In genomic region chr2:100260712-100261620, GRCh38 we compare ENCODE assay signal across 8 cellular contexts.
A peak's percentile ranks its signal among the peaks of the same experiment; 100 is the strongest.
DNase-seq lines count a peak whose midpoint lies in the region; ATAC-seq and TF ChIP-seq lines count a peak whose summit lies in the region.

No MANE protein-coding gene starts in this region.

- no peak overlapping the region for H2AFZ ChIP-seq in PC-3 (ENCODE audit: low read length)

- no peak for TF ChIP-seq POLR2A in tibial nerve (IDR thresholded peaks at IDR 0.05)

- H4K20me1 ChIP-seq in DOHH2 (ENCODE audit: control insufficient read depth, insufficient read depth, low read depth, low read length) (no peaks in the 10 kb centered on the region), PC-3 (ENCODE audit: low read length) (no peaks in the 10 kb centered on the region)

- H3K9me2 ChIP-seq in DOHH2 (replicated peaks; ENCODE audit: control insufficient read depth, low read length) (no peaks in the 10 kb centered on the region), PC-3 (replicated peaks; ENCODE audit: low read length) (no peaks in the 10 kb centered on the region)

- H3K4me2 ChIP-seq in DOHH2 (ENCODE audit: low read length) (no peak overlapping the region), PC-3 (ENCODE audit: low read length) (no peak overlapping the region)

- DNase-seq in PC-3 (peak; percentile 83), dedifferentiated amniotic fluid mesenchymal stem cell (ENCODE audit: extremely low spot score) (peak; percentile 81), left lung (peak in 1 of 2 donors; percentile 48), tibial nerve (ENCODE audit: low spot score in 2 of 2) (peak; percentile 43 to 73), NCI-H774 (lab: John Stamatoyannopoulos, UW) (no peak)

- ATAC-seq in HG03354 (IDR thresholded peaks at IDR 0.05; ENCODE audit: poor library complexity, severe bottlenecking, unreplicated experiment) (peak; percentile 55), PC-3 (peak; percentile 84), left lung (peak; percentile 76), GM18511 (IDR thresholded peaks at IDR 0.05; ENCODE audit: unreplicated experiment) (no peak)

- H3F3A ChIP-seq in DOHH2 (ENCODE audit: control insufficient read depth, insufficient read depth) (peaks cover 7% of the 10 kb centered on the region; the same call in 1 of the 2 replicates), PC-3 (ENCODE audit: low read length, unreplicated experiment) (no peaks in the 10 kb centered on the region)

- peaks cover 42% of the 10 kb centered on the region for H3K4me1 ChIP-seq in DOHH2 (ENCODE audit: control insufficient read depth, low read length)
- no peaks in the 10 kb centered on the region for H3K4me1 ChIP-seq in PC-3 (ENCODE audit: insufficient read depth, low read length)
- H3K4me1 ChIP-seq in left lung = peaks cover 0 to 7% of the 10 kb centered on the region in 2 donors
- no peaks in the 10 kb centered on the region for H3K4me1 ChIP-seq in tibial nerve

- H3K4me3 ChIP-seq in DOHH2 (ENCODE audit: low read length) = no peak overlapping the region
- no peak overlapping the region for H3K4me3 ChIP-seq in PC-3 (ENCODE audit: low read length)
- H3K4me3 ChIP-seq in left lung = no peak overlapping the region
- H3K4me3 ChIP-seq in tibial nerve = no peak overlapping the region

- H3K79me2 ChIP-seq in DOHH2 (ENCODE audit: control insufficient read depth, low read length) (no peaks in the 10 kb centered on the region), PC-3 (ENCODE audit: low read length) (no peaks in the 10 kb centered on the region)

- 61 to 71% methylated on average over 15 of the region's 15 CpGs for WGBS in tibial nerve, 2 donors

- no peaks in the 10 kb centered on the region for H3K36me3 ChIP-seq in DOHH2 (ENCODE audit: control insufficient read depth, low read length)
- H3K36me3 ChIP-seq in PC-3 (ENCODE audit: low read depth, low read length) = no peaks in the 10 kb centered on the region
- no peaks in the 10 kb centered on the region for H3K36me3 ChIP-seq in left lung
- H3K36me3 ChIP-seq in tibial nerve = no peaks in the 10 kb centered on the region

- H3K27me3 ChIP-seq in DOHH2 (ENCODE audit: control insufficient read depth, low read length) (no peaks in the 10 kb centered on the region), PC-3 (ENCODE audit: low read length) (no peaks in the 10 kb centered on the region), left lung (no peaks in the 10 kb centered on the region), tibial nerve (no peaks in the 10 kb centered on the region)

- POLR2A ChIA-PET in PC-3 (lab: Charles Lee; ENCODE audit: unreplicated experiment) = interaction anchor here (0.6 kb wide), 1 partner anchor 923 kb away, joined by 4 read pairs; no protein-coding TSS in a partner anchor

- CTCF ChIA-PET in PC-3 (lab: Charles Lee) = interaction anchor here (0.7 to 2.3 kb wide), 5 partner anchors 120 to 689 kb away, joined by 3 to 51 read pairs (median 6); no protein-coding TSS in a partner anchor

- no peak overlapping the region for H3K9ac ChIP-seq in PC-3 (ENCODE audit: low read length)

- no peak for TF ChIP-seq EP300 in tibial nerve (IDR thresholded peaks at IDR 0.05)

- no TSS peak for BruUV-seq in PC-3 (replicated peaks; lab: Mats Ljungman, UMichigan)

- no peak overlapping the region for H3K27ac ChIP-seq in DOHH2 (ENCODE audit: low read depth, low read length)
- H3K27ac ChIP-seq in PC-3 (ENCODE audit: low read length) = no peak overlapping the region
- H3K27ac ChIP-seq in left lung = no peak overlapping the region
- no peak overlapping the region for H3K27ac ChIP-seq in tibial nerve

- H3K9me3 ChIP-seq in DOHH2 (ENCODE audit: control insufficient read depth, insufficient read depth, low read length) (no peaks in the 10 kb centered on the region), PC-3 (ENCODE audit: low read length) (no peaks in the 10 kb centered on the region), left lung (no peaks in the 10 kb centered on the region), tibial nerve (peaks cover 0 to 7% (median 0%) of the 10 kb centered on the region in 4 donors)

- intact Hi-C loops in PC-3 (cut with micrococcal nuclease) (loop anchor here (1.0 to 5.0 kb wide), 3 partner anchors 161 to 702 kb away; no protein-coding TSS in a partner anchor), left lung (cut with DNase I) (no loop called here)

- TF ChIP-seq CTCF in DOHH2 (IDR thresholded peaks at IDR 0.05; ENCODE audit: low read depth, low read length, poor library complexity, severe bottlenecking) = peak; percentile 72
- TF ChIP-seq CTCF in PC-3 (conservative IDR thresholded peaks at IDR 0.05; ENCODE audit: low read depth, low read length) = peak; percentile 88
- peak; percentile 22 to 54 for TF ChIP-seq CTCF in left lung (IDR thresholded peaks at IDR 0.05)
- TF ChIP-seq CTCF in tibial nerve (IDR thresholded peaks at IDR 0.05) = peak; percentile 30 to 80 (median 49)

Comparison
In these comparisons a context has a peak if more than half of its experiments do, and no peak if none do; other contexts are left out.
1. CTCF ChIP-seq: peak in every context shown above with its lines; median percentile 88 in PC-3; 72 in DOHH2; 49 in tibial nerve; 38 in left lung.